8 cellular contexts compared by ENCODE assay signal in the genomic region with DNA sequence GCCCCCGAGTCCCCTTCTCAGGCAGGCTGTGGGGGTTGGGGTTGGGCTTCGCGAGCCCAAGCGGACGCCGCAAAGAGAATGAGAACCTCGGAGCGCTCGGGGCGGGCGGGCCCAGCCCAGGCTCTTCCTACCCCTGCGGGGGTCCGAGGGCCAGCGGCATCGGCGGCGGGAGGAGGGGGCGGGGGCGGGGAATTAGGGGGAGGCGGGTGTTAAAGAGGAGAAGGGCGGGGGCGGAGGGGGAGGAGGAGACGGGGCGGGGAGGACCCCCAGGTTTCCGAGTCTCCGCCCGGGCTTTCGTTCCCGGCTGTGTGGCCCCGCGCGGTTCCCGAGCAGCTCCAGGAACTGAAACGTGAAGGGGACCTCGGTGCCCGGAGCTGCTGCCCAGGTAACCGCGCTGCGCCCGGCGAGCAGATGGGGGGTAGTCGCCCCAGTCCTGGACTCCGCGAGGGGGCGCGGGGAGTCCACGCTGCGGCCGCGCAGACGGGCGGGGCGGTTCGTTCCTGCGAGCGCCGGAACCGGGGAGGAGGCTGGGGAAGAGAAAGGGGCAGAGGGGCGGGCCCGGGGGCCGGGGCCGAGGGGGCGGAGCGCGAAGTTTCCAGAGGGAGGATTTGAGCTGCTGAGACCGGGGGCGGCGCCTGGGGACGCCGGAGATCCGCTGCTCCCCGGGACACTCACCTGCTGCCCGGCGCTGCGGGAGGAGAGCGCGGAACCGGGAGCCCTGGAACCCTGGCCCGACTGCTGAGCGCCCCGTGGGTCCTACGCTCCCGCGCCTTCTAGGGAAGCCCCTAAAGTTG. TPM values are rescaled to one million over a fixed set of nuclear protein-coding genes. Genes with fewer than 3 reads are reported as not detected.
DNase-seq lines count a peak whose midpoint lies in the region; ATAC-seq and TF ChIP-seq lines count a peak whose summit lies in the region.

No MANE protein-coding gene starts in this region.

- DNase-seq in activated effector memory CD4-positive, alpha-beta T cell treated with anti-CD3 and anti-CD28 coated beads, Interleukin-2, amount 50 U/mL, for 16 hours, result peak; percentile 75
- no peak for DNase-seq in activated effector memory CD4-positive, alpha-beta T cell treated with Interleukin-2 at 50 U/mL for 16 hours
- DNase-seq in Panc1 (ENCODE audit: low read depth, low spot score) (no peak), breast epithelium (ENCODE audit: low spot score in 2 of 2) (no peak), right lobe of liver (peak in 1 of 3 donors; percentile 65), NOMO-1 treated with DMSO at 0.1 percent for 48 hours (lab: John Stamatoyannopoulos, UW; ENCODE audit: unreplicated experiment) (no peak), COLO829 (ENCODE audit: low spot score) (no peak)
- peak; percentile 3 for DNase-seq in stimulated activated naive CD4-positive, alpha-beta T cell treated with Interleukin-2 at 50 U/mL for 16 hours (lab: John Stamatoyannopoulos, UW)

- WGBS in right lobe of liver (ENCODE audit: insufficient coverage, low coverage, low lambda C conversion rate, missing lambda C conversion rate), result under 1% methylated on average over 53 of the region's 84 CpGs

- H3K36me3 ChIP-seq in Panc1 (ENCODE audit: control insufficient read depth, insufficient read depth, low read length), result no peaks in the 10 kb centered on the region; the same call in 1 of the 2 replicates
- no peaks in the 10 kb centered on the region for H3K36me3 ChIP-seq in breast epithelium
- no peaks in the 10 kb centered on the region for H3K36me3 ChIP-seq in right lobe of liver

- H3K4me3 ChIP-seq in Panc1 (ENCODE audit: low read depth in 2 of 2, low read length in 2 of 2), result peak overlapping the region; percentile 60 to 66
- H3K4me3 ChIP-seq in breast epithelium, result peak overlapping the region; percentile 42 to 85 (median 70)
- H3K4me3 ChIP-seq in right lobe of liver, result peak overlapping the region; percentile 31 to 44 (median 33)

- no TSS peak for BruUV-seq in Panc1 (replicated peaks; lab: Mats Ljungman, UMichigan)

- peak; percentile 95 for ATAC-seq in Panc1
- ATAC-seq in right lobe of liver, result peak; percentile 66 to 90 (median 82)

- peak; percentile 64 for TF ChIP-seq CTCF in Panc1 (IDR thresholded peaks at IDR 0.05)
- TF ChIP-seq CTCF in breast epithelium (IDR thresholded peaks at IDR 0.05), result no peak
- TF ChIP-seq CTCF in right lobe of liver (IDR thresholded peaks at IDR 0.05), result peak in 1 of 4 donors; percentile 11

- peak overlapping the region; percentile 65; the same call in 1 of the 2 replicates for H3K27ac ChIP-seq in Panc1 (ENCODE audit: low read length)
- no peak overlapping the region for H3K27ac ChIP-seq in breast epithelium
- H3K27ac ChIP-seq in right lobe of liver, result no peak overlapping the region

- intact Hi-C loops in Panc1 (cut with micrococcal nuclease; ENCODE audit: unreplicated experiment), result no loop called here
- intact Hi-C loops in breast epithelium (cut with DNase I; ENCODE audit: low total_unique reads), result no loop called here
- intact Hi-C loops in right lobe of liver (cut with DNase I), result no loop called here

- peaks cover 17% of the 10 kb centered on the region for H3K4me1 ChIP-seq in Panc1 (ENCODE audit: control insufficient read depth, insufficient read depth, low read length)
- H3K4me1 ChIP-seq in breast epithelium, result peaks cover 0 to 5% of the 10 kb centered on the region in 2 donors
- H3K4me1 ChIP-seq in right lobe of liver, result no peaks in the 10 kb centered on the region

- in situ Hi-C loops in Panc1 (cut with HindIII; ENCODE audit: low pct_unique_long_range_greater_than_20kb, low sequenced_read_pairs), result no loop called here

- TF ChIP-seq POLR2A in breast epithelium (IDR thresholded peaks at IDR 0.05) (no peak), right lobe of liver (IDR thresholded peaks at IDR 0.05) (no peak)

- H3K27me3 ChIP-seq in Panc1 (ENCODE audit: control insufficient read depth, insufficient read depth, low read length) (no peaks in the 10 kb centered on the region), breast epithelium (peaks cover 0 to 8% of the 10 kb centered on the region in 2 donors), right lobe of liver (peaks cover 0 to 5% of the 10 kb centered on the region in 2 donors)

- H3K9me3 ChIP-seq in Panc1 (ENCODE audit: control insufficient read depth, insufficient read depth, low read depth, low read length) (no peaks in the 10 kb centered on the region), breast epithelium (no peaks in the 10 kb centered on the region), right lobe of liver (no peaks in the 10 kb centered on the region)

- CTCF ChIA-PET in Panc1 (lab: Charles Lee), result interaction anchor here (0.6 kb wide), 1 partner anchor 135 kb away, joined by 3 read pairs; no protein-coding TSS in a partner anchor

- POLR2A ChIA-PET in Panc1 (lab: Charles Lee), result no interaction called here

RNA-seq across cellular contexts. Expression of gene PLEKHG4B, which starts 38.4 kb away (rescaled TPM):
- total RNA-seq in Panc1 (2021; ENCODE audit: unreplicated experiment), result 8.9 TPM
- 9.4 TPM for polyA plus RNA-seq in Panc1 (2012; ENCODE audit: insufficient read length)
- total RNA-seq in breast epithelium, result 1 to 10 TPM in 2 of 3 donors, not detected in 1; 4.3 to 5.4 TPM
- under 1 TPM in 2 of 6 experiments, not detected in 4; 0.13 to 0.18 TPM for total RNA-seq in right lobe of liver

Comparison
In these comparisons a context has a peak if more than half of its experiments do, and no peak if none do; other contexts are left out.
1. DNase-seq: peak in activated effector memory CD4-positive, alpha-beta T cell treated with anti-CD3 and anti-CD28 coated beads, Interleukin-2, amount 50 U/mL, for 16 hours (single experiment) and stimulated activated naive CD4-positive, alpha-beta T cell treated with Interleukin-2 at 50 U/mL for 16 hours (single experiment); none in activated effector memory CD4-positive, alpha-beta T cell treated with Interleukin-2 at 50 U/mL for 16 hours (single experiment), Panc1 (single experiment), breast epithelium (0 of 2), NOMO-1 treated with DMSO at 0.1 percent for 48 hours (single experiment) and COLO829 (single experiment).
2. Peak in every context shown above with its lines, with median percentiles within 50 percentile points of each other: H3K4me3 ChIP-seq.